8 cellular contexts compared by ENCODE assay signal in the genomic region with DNA sequence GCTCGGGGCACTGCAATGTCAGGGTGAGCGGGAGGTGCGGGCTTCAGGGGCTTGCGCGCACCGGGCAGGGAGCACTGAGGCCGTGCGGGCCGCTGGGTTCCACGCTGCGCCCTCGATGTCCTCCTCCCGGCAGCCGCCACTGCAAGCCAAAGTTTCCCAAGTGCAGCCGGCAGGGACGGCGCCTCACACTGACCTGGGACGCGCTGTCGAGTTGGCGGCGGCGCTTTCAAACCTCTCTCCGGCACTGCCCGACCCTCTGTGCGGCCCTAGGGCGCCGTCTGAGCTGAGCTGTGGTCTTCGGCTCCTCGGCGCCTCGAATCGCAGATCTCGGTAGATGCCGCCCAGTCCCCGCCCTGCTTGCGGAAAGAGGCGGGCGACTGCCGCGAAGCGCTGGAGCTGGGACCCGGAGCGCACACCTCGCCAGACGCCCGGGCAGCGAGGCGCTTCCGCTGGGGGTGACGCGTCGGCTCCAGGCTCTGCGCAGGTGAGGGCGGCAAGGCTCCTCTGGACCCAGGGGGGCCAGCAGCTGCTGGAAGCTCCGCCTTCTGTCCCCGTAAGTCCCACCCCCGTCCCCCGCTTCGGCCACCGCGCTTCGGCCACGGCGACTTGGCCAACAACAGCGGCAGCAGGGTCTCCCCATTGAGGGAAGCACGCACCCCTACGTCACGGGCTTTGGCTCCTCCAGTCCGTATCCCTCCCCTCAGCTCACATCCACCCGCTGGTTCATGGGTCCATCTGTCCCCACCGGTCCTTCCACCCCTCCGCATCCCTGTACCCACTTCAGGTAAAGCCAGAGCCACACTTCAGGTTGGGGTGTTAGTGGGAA. TPM values are rescaled to one million over a fixed set of nuclear protein-coding genes. Genes with fewer than 3 reads are reported as not detected.
DNase-seq lines count a peak whose midpoint lies in the region; ATAC-seq and TF ChIP-seq lines count a peak whose summit lies in the region.

A gene (minus strand): TSS at position 320 of the 826 bp plus-strand sequence. CDS start 10,261 bp downstream, outside the sequence.

- peak within 1 kb of the TSS; percentile 37 for H3K4me3 ChIP-seq in HL-60 (replicated peaks; ENCODE audit: insufficient read depth, low read length)
- H3K4me3 ChIP-seq in sigmoid colon: peak within 1 kb of the TSS in 3 of 4 donors; percentile 17 to 32 (median 31)

- no peaks in the 10 kb centered on the region for H3K9me3 ChIP-seq in sigmoid colon

- DNase-seq in ELR (ENCODE audit: low read depth) (peak; percentile 26), HL-60 (ENCODE audit: low read depth in 1 of 2, low spot score in 1 of 2) (peak in 1 of 2 experiments; percentile 18), left cardiac atrium (no peak), sigmoid colon (no peak), OCI-M2 (lab: John Stamatoyannopoulos, UW; ENCODE audit: unreplicated experiment) (no peak)
- peak; percentile 57 for DNase-seq in activated CD8-positive, alpha-beta memory T cell treated with anti-CD3 and anti-CD28 coated beads, Interleukin-2, amount 10 ng/mL, durations not matched to agents 7 days and 5 days

- H3K4me1 Mint-ChIP-seq in activated CD8-positive, alpha-beta memory T cell treated with anti-CD3 and anti-CD28 coated beads, Interleukin-2, amount 10 ng/mL, durations not matched to agents 7 days and 5 days: peaks cover 5% of the 10 kb centered on the region

- no peak for TF ChIP-seq EP300 in sigmoid colon (IDR thresholded peaks at IDR 0.05)

- H3K27ac Mint-ChIP-seq in activated CD8-positive, alpha-beta memory T cell treated with anti-CD3 and anti-CD28 coated beads, Interleukin-2, amount 10 ng/mL, durations not matched to agents 7 days and 5 days: no peak within 1 kb of the TSS

- WGBS in sigmoid colon, 2 donors: 3 to 5% methylated on average over 73 of the region's 73 CpGs

- H3K4me3 Mint-ChIP-seq in activated CD8-positive, alpha-beta memory T cell treated with anti-CD3 and anti-CD28 coated beads, Interleukin-2, amount 10 ng/mL, durations not matched to agents 7 days and 5 days: peak within 1 kb of the TSS; percentile 36

- peaks cover 0 to 17% (median 16%) of the 10 kb centered on the region in 4 donors for H3K4me1 ChIP-seq in sigmoid colon

- peaks cover 81% of the 10 kb centered on the region for H3K27me3 Mint-ChIP-seq in activated CD8-positive, alpha-beta memory T cell treated with anti-CD3 and anti-CD28 coated beads, Interleukin-2, amount 10 ng/mL, durations not matched to agents 7 days and 5 days

- H3K27ac ChIP-seq in HL-60 (replicated peaks) (no peak within 1 kb of the TSS), sigmoid colon (no peak within 1 kb of the TSS)

- TF ChIP-seq CTCF in HL-60 (IDR thresholded peaks at IDR 0.05; ENCODE audit: insufficient read depth, low read length) (no peak), sigmoid colon (IDR thresholded peaks at IDR 0.05) (no peak)

- no peak for TF ChIP-seq POLR2A in sigmoid colon (IDR thresholded peaks at IDR 0.05)

- H3K9me3 Mint-ChIP-seq in activated CD8-positive, alpha-beta memory T cell treated with anti-CD3 and anti-CD28 coated beads, Interleukin-2, amount 10 ng/mL, durations not matched to agents 7 days and 5 days (ENCODE audit: low read depth): no peaks in the 10 kb centered on the region

- intact Hi-C loops in left cardiac atrium (cut with DNase I) (no loop called here), sigmoid colon (cut with DNase I) (no loop called here)

- H3K27me3 ChIP-seq in HL-60 (ENCODE audit: insufficient read depth, poor library complexity, severe bottlenecking): peaks cover 18% of the 10 kb centered on the region
- H3K27me3 ChIP-seq in sigmoid colon: peaks cover 5 to 52% (median 27%) of the 10 kb centered on the region in 3 donors

- peak; percentile 82 for ATAC-seq in activated CD8-positive, alpha-beta memory T cell treated with anti-CD3 and anti-CD28 coated beads, Interleukin-2, amount 10 ng/mL, durations not matched to agents 7 days and 5 days
- ATAC-seq in left cardiac atrium: peak; percentile 19 to 23
- ATAC-seq in HG03439 (IDR thresholded peaks at IDR 0.05; ENCODE audit: unreplicated experiment): no peak
- no peak for ATAC-seq in HG02642 (IDR thresholded peaks at IDR 0.05; ENCODE audit: poor library complexity, unreplicated experiment)

- no peaks in the 10 kb centered on the region for H3K36me3 ChIP-seq in sigmoid colon

- CTCF ChIA-PET in activated CD8-positive, alpha-beta memory T cell treated with anti-CD3 and anti-CD28 coated beads, Interleukin-2, amount 10 ng/mL, durations not matched to agents 7 days and 5 days (lab: Charles Lee): interaction anchor here (0.6 kb wide), 1 partner anchor 32 kb away, joined by 3 read pairs; no protein-coding TSS in a partner anchor

- no peaks in the 10 kb centered on the region for H3K36me3 Mint-ChIP-seq in activated CD8-positive, alpha-beta memory T cell treated with anti-CD3 and anti-CD28 coated beads, Interleukin-2, amount 10 ng/mL, durations not matched to agents 7 days and 5 days

RNA-seq across cellular contexts. Expression of the gene that starts here (rescaled TPM):
- total RNA-seq in activated CD8-positive, alpha-beta memory T cell treated with anti-CD3 and anti-CD28 coated beads, Interleukin-2, amount 10 ng/mL, durations not matched to agents 7 days and 5 days: not detected
- under 1 TPM in 1 of 2 donors, not detected in 1; 0.06 TPM for total RNA-seq in left cardiac atrium
- total RNA-seq in sigmoid colon: not detected
- polyA plus RNA-seq in sigmoid colon: under 1 TPM in 1 of 3 donors, not detected in 2; 0.01 TPM

Comparison
In these comparisons a context has a peak if more than half of its experiments do, and no peak if none do; other contexts are left out.
1. Peak in DNase-seq and ATAC-seq in activated CD8-positive, alpha-beta memory T cell treated with anti-CD3 and anti-CD28 coated beads, Interleukin-2, amount 10 ng/mL, durations not matched to agents 7 days and 5 days; RNA of the gene not detected or under 1 TPM.
2. Peak in ATAC-seq in left cardiac atrium; RNA of the gene not detected or under 1 TPM.